In the genomic region with DNA sequence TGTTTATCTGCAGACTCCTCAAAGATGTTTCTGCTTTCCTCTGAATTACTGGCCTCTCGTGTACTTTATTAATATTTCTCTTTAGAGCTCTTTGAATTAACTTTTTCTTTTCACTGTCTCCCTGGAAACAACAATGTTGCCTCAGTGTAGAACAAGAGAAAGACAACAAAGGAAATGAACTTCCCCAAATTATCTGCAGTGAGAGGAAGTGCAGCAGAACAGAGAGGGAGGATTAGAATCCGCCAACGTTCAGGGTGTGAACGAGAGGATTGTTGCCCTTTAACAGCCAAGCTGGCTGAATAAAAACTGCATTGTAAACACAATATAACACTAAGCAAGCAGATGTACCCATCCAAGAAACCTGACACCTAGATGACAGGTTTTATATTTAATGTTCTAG, we compare ENCODE assay signal across 21 cellular contexts.
A peak's percentile ranks its signal among the peaks of the same experiment; 100 is the strongest.
DNase-seq lines count a peak whose midpoint lies in the region; ATAC-seq and TF ChIP-seq lines count a peak whose summit lies in the region.
"Had no signal": no experiment of that assay in that cellular context is flagged by ENCODE, and none has a peak within 500 bp of the region (broad histone marks: within the 10 kb centered on the region; RNA-seq: fewer than 3 reads in every experiment).

No MANE protein-coding gene starts in this region.

- peaks cover 7% of the 10 kb centered on the region for H3K36me3 Mint-ChIP-seq in endodermal cell (ENCODE audit: low read depth)

- H3K4me3 ChIP-seq in endodermal cell (ENCODE audit: low read length) = peak overlapping the region; percentile 5
- H3K4me3 ChIP-seq: A549, GM23338, MG63, SJCRH30 had no signal

- TF ChIP-seq CTCF in endodermal cell (conservative IDR thresholded peaks at IDR 0.05) = no peak

- H3K4me1 Mint-ChIP-seq in endodermal cell = peaks cover 13% of the 10 kb centered on the region
- H3K4me1 Mint-ChIP-seq: GM23338 had no signal

- no peak overlapping the region for H3K4me3 Mint-ChIP-seq in endodermal cell
- H3K4me3 Mint-ChIP-seq: GM23338 had no signal

- peaks cover 48% of the 10 kb centered on the region for H3K9me3 ChIP-seq in endodermal cell (ENCODE audit: control insufficient read depth, low read length)
- H3K9me3 ChIP-seq: MG63, SJCRH30 had no signal

- no peaks in the 10 kb centered on the region for H3K27me3 Mint-ChIP-seq in endodermal cell (ENCODE audit: insufficient read depth)

- H3K27ac Mint-ChIP-seq in endodermal cell = no peak overlapping the region
- H3K27ac Mint-ChIP-seq: GM23338 had no signal

- no peak for ATAC-seq in HG02763 (IDR thresholded peaks at IDR 0.05; ENCODE audit: unreplicated experiment)
- ATAC-seq: A549 had no signal

- no peaks in the 10 kb centered on the region for H3K27me3 ChIP-seq in endodermal cell (ENCODE audit: control insufficient read depth, insufficient read depth, low read length, poor library complexity, severe bottlenecking)
- H3K27me3 ChIP-seq: MG63, SJCRH30 had no signal

- DNase-seq in SIG-M5 treated with dmso at 0.1 percent for 504 hours (lab: John Stamatoyannopoulos, UW; ENCODE audit: unreplicated experiment) (peak; percentile 13), SIG-M5 (lab: John Stamatoyannopoulos, UW) (no peak), KBM-7 (peak; percentile 13), NCI-H69 (lab: John Stamatoyannopoulos, UW) (peak; percentile 29), endodermal cell (no peak), GM19240 (ENCODE audit: insufficient read length, low spot score) (no peak), NK-92 (lab: John Stamatoyannopoulos, UW; ENCODE audit: unreplicated experiment) (no peak)
- DNase-seq: C1 segment of cervical spinal cord; DMS79; HCEC 1CT; KG1; MG63; NCI-H1105 treated with DMSO at 0.1 percent for 48 hours; NCI-H1694; NCI-H2081 treated with DMSO at 0.1 percent for 48 hours; NCI-H524 treated with DMSO at 0.1 percent for 48 hours; NK-92 treated with Interleukin-12 subunit alpha and Interleukin-12 subunit beta, amount 100 ng/mL, for 24 hours; SJCRH30 had no signal

- H3K9ac ChIP-seq in endodermal cell (ENCODE audit: extremely low read depth, low read length, poor library complexity, severe bottlenecking) = no peak overlapping the region

- no peaks in the 10 kb centered on the region for H3K36me3 ChIP-seq in endodermal cell (ENCODE audit: control insufficient read depth, insufficient read depth, low read length)
- H3K36me3 ChIP-seq: MG63, SJCRH30 had no signal

- H3K9me3 Mint-ChIP-seq in endodermal cell = peaks cover 40% of the 10 kb centered on the region

- WGBS in endodermal cell (ENCODE audit: insufficient coverage in 1 of 2, insufficient read length in 1 of 2), 2 experiments = 88% methylated on average over 4 of the region's 4 CpGs; no CpG with 5 or more reads in 1 of the 2 experiments

- H3K27ac ChIP-seq in endodermal cell (ENCODE audit: low read depth, low read length) = no peak overlapping the region
- H3K27ac ChIP-seq: A549, SJCRH30 had no signal

- in situ Hi-C loops in KBM-7 (cut with MboI; ENCODE audit: low pct_unique_long_range_greater_than_20kb, low sequenced_read_pairs) = no loop called here

- H3K4me1 ChIP-seq in endodermal cell (ENCODE audit: control insufficient read depth, insufficient read depth, low read length) = no peaks in the 10 kb centered on the region
- H3K4me1 ChIP-seq: A549, SJCRH30 had no signal

Comparison
In these comparisons a context has a peak if more than half of its experiments do, and no peak if none do; other contexts are left out.
1. DNase-seq: peak in SIG-M5 treated with dmso at 0.1 percent for 504 hours (single experiment), KBM-7 (single experiment) and NCI-H69 (single experiment); none in SIG-M5 (single experiment), endodermal cell (single experiment), GM19240 (single experiment) and NK-92 (single experiment).